1 cellular context compared by ENCODE assay signal in genomic region chr3:195012571-195012970, GRCh38.
TF ChIP-seq lines count a peak whose summit lies in the region.

No MANE protein-coding gene starts in this region.

TF ChIP-seq in H1, 55 proteins besides CTCF, POLR2A, EP300 and RAD21:
- TF ChIP-seq MAFK (IDR thresholded peaks at IDR 0.05; ENCODE audit: low read depth, low read length), result no peak
